In the genomic region with DNA sequence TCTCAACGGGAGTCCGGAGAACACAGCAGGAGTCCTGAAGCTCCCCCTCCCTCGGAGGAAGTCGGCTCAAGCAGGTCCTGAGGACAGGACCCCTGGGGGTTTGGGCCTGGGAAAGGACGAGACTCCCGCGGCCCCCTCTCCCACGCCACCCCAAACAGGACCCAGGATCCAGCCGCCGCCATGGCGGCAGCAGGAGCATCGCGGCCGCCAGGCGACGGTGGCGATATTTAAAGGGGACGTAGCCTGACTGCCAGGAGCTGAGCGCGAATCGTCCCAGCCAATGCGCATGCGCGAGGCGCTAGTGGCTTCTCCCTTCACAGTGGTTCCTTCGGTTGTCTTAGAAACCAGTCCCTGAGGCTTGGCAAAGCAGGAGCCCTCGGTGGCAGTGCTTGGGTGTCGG, we compare ENCODE assay signal across 8 cellular contexts.
DNase-seq lines count a peak whose midpoint lies in the region; ATAC-seq and TF ChIP-seq lines count a peak whose summit lies in the region.
"Not testable (repeated sequence)": the region's sequence is repeated elsewhere in the genome, so short reads cannot be mapped to it uniquely, and the experiment has no call there.

No MANE protein-coding gene starts in this region.

- 39% methylated on average over 26 of the region's 28 CpGs for WGBS in mammary epithelial cell (ENCODE audit: low coverage, missing lambda C conversion rate)

- not testable (repeated sequence) for H3K36me3 ChIP-seq in BLaER1; KOPT-K1 (ENCODE audit: insufficient read depth, low read length); mammary epithelial cell (ENCODE audit: insufficient read depth, low read length); right atrium auricular region; osteoblast (ENCODE audit: insufficient read depth, low read length)

- H3K9ac ChIP-seq in BLaER1: peak overlapping the region; percentile 46; the same call in 1 of the 2 replicates
- not testable (repeated sequence) for H3K9ac ChIP-seq in mammary epithelial cell (ENCODE audit: insufficient read depth, low read length)

- not testable (repeated sequence) for H3K4me1 ChIP-seq in BLaER1; mammary epithelial cell (ENCODE audit: insufficient read depth, low read length); right atrium auricular region; osteoblast (ENCODE audit: insufficient read depth, low read length)

- not testable (repeated sequence) for TF ChIP-seq CTCF in mammary epithelial cell (conservative IDR thresholded peaks at IDR 0.05 in 1 of 2, IDR thresholded peaks at IDR 0.05 in 1 of 2; ENCODE audit: extremely low read depth in 1 of 2, insufficient read depth in 1 of 2, low read depth in 1 of 2, low read length in 2 of 2); right atrium auricular region (IDR thresholded peaks at IDR 0.05); osteoblast (IDR thresholded peaks at IDR 0.05; ENCODE audit: extremely low read depth, low read depth, low read length)

- not testable (repeated sequence) for H3K27me3 ChIP-seq in BLaER1; mammary epithelial cell (ENCODE audit: insufficient read depth, low read length); right atrium auricular region; osteoblast (ENCODE audit: insufficient read depth, low read length)

- H3K9me3 ChIP-seq in BLaER1: peaks cover 24% of the 10 kb centered on the region
- H3K9me3 ChIP-seq in KOPT-K1 (ENCODE audit: insufficient read depth, low read length, poor library complexity, severe bottlenecking); right atrium auricular region; osteoblast (ENCODE audit: low read depth, low read length): not testable (repeated sequence)
- peaks cover 20% of the 10 kb centered on the region for H3K9me3 ChIP-seq in mammary epithelial cell (replicated peaks; ENCODE audit: insufficient read depth, low read length)

- intact Hi-C loops in mammary epithelial cell (cut with micrococcal nuclease): not testable (repeated sequence)

- H3K27ac ChIP-seq in BLaER1; right atrium auricular region; osteoblast (ENCODE audit: low read depth, low read length): not testable (repeated sequence)
- H3K27ac ChIP-seq in KOPT-K1 (ENCODE audit: low read depth, low read length, poor library complexity, severe bottlenecking) (peak overlapping the region; percentile 56), mammary epithelial cell (ENCODE audit: insufficient read depth, low read depth, low read length) (peak overlapping the region; percentile 37)

- DNase-seq in activated CD4-positive, alpha-beta T cell treated with anti-CD3 and anti-CD28 coated beads, Interleukin-2, amount 50 U/mL, for 4 hours: peak; percentile 58 to 67
- DNase-seq in mammary epithelial cell (peak; percentile 62), right atrium auricular region (ENCODE audit: low spot score) (peak; percentile 73)
- DNase-seq in osteoblast (ENCODE audit: insufficient read length, low spot score, missing footprints): not testable (repeated sequence)
- DNase-seq in stimulated activated CD8-positive, alpha-beta memory T cell treated with anti-CD3 and anti-CD28 coated beads, Interleukin-2, amount 100 ng/mL, for 1 hour (ENCODE audit: low read depth in 2 of 2): peak; percentile 32 to 60

- dilution Hi-C loops in mammary epithelial cell (cut with HindIII; ENCODE audit: low sequenced_read_pairs): not testable (repeated sequence)

- CTCF ChIA-PET in mammary epithelial cell (lab: Charles Lee; ENCODE audit: low non-redundant PET): not testable (repeated sequence)

- H3K79me2 ChIP-seq in mammary epithelial cell (ENCODE audit: insufficient read depth, low read length); osteoblast (ENCODE audit: insufficient read depth, low read length): not testable (repeated sequence)

- in situ Hi-C loops in mammary epithelial cell (cut with MboI; ENCODE audit: low sequenced_read_pairs in 2 of 2): not testable (repeated sequence)

- H4K20me1 ChIP-seq in BLaER1; mammary epithelial cell (ENCODE audit: insufficient read depth, low read length); osteoblast (ENCODE audit: insufficient read depth, low read length): not testable (repeated sequence)

- not testable (repeated sequence) for H3K4me2 ChIP-seq in BLaER1; osteoblast (ENCODE audit: insufficient read depth, low read length)
- H3K4me2 ChIP-seq in mammary epithelial cell (ENCODE audit: insufficient read depth, low read depth, low read length): peak overlapping the region; percentile 64

- peak overlapping the region; percentile 59 for H3K4me3 ChIP-seq in BLaER1
- H3K4me3 ChIP-seq in mammary epithelial cell (replicated peaks in 1 of 3; ENCODE audit: insufficient read depth in 1 of 3, low read depth in 2 of 3, low read length in 3 of 3): peak overlapping the region; percentile 39 to 50 (median 42)
- H3K4me3 ChIP-seq in right atrium auricular region: peak overlapping the region; percentile 39 to 40
- H3K4me3 ChIP-seq in osteoblast (ENCODE audit: insufficient read depth, low read length): peak overlapping the region; percentile 47

- ATAC-seq in GM21723 (IDR thresholded peaks at IDR 0.05; ENCODE audit: unreplicated experiment): peak; percentile 93

- not testable (repeated sequence) for BruUV-seq in mammary epithelial cell (replicated peaks; lab: Mats Ljungman, UMichigan)

- peak overlapping the region; percentile 79 for H2AFZ ChIP-seq in mammary epithelial cell (ENCODE audit: low read depth, low read length)
- H2AFZ ChIP-seq in osteoblast (ENCODE audit: low read length): not testable (repeated sequence)
